15 cellular contexts compared by ENCODE assay signal in the genomic region with DNA sequence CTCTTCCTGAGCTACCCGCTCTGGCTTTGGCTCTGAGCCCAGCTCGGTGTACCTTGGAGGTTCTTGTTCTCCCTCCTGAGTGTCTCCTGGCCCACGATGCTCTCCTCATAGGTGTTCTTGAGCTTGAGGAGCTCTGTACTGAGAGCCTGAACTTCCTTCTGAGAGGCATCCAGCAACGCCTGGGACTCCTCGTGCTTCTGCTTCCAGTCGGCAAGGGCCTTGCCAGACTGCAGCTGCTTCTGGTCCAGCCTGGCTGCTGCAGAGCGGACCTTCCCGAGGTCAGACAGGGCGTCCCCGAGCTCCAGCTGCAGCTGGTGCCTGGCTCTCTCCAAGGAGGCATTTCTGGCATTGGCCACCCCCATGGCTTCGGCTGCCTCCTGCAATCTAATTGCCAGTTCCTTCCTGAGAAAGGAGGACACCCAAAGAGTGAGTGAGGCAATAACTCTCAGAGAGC.
"Had no signal": no experiment of that assay in that cellular context is flagged by ENCODE, and none has a peak within 500 bp of the region (broad histone marks: within the 10 kb centered on the region; RNA-seq: fewer than 3 reads in every experiment).

No MANE protein-coding gene starts in this region.

- DNase-seq: activated CD4-positive, alpha-beta T cell treated with anti-CD3 and anti-CD28 coated beads for 48 hours; activated CD8-positive, alpha-beta memory T cell treated with anti-CD3 and anti-CD28 coated beads, Interleukin-2, amount 50 U/mL, for 48 hours; activated CD8-positive, alpha-beta T cell treated with anti-CD3 and anti-CD28 coated beads, Interleukin-2, amount 10 ng/mL, durations not matched to agents 7 days and 5 days; colonic mucosa; effector CD4-positive, alpha-beta T cell; nephron progenitor cell; stimulated activated CD4-positive, alpha-beta T cell treated with anti-CD3 and anti-CD28 coated beads, Interleukin-15, amount 100 ng/mL, for 24 hours; T-cell; T1000 had no signal

- FAIRE-seq: endothelial cell of umbilical vein had no signal

- ATAC-seq: activated CD8-positive, alpha-beta T cell treated with anti-CD3 and anti-CD28 coated beads, Interleukin-2, amount 10 ng/mL, durations not matched to agents 7 days and 5 days; gastroesophageal sphincter; T-cell had no signal

- H3K4me3 ChIP-seq: cardiac muscle cell, colonic mucosa, gastroesophageal sphincter, hepatocyte, SK-N-MC, tibial nerve had no signal

- H3K9me3 ChIP-seq: colonic mucosa, gastroesophageal sphincter, tibial nerve had no signal

- H3K27me3 ChIP-seq: cardiac muscle cell, colonic mucosa, gastroesophageal sphincter, hepatocyte, tibial nerve had no signal

- H3K27ac ChIP-seq: cardiac muscle cell, colonic mucosa, gastroesophageal sphincter, hepatocyte, SK-N-MC, tibial nerve had no signal

- H3K4me1 ChIP-seq: colonic mucosa, tibial nerve had no signal

- H3K36me3 ChIP-seq: cardiac muscle cell, colonic mucosa, gastroesophageal sphincter, tibial nerve had no signal

- H3K4me2 ChIP-seq: hepatocyte had no signal

- H2AFZ ChIP-seq: hepatocyte had no signal
